Comparison of ENCODE assay signal across 23 cellular contexts in the genomic region with DNA sequence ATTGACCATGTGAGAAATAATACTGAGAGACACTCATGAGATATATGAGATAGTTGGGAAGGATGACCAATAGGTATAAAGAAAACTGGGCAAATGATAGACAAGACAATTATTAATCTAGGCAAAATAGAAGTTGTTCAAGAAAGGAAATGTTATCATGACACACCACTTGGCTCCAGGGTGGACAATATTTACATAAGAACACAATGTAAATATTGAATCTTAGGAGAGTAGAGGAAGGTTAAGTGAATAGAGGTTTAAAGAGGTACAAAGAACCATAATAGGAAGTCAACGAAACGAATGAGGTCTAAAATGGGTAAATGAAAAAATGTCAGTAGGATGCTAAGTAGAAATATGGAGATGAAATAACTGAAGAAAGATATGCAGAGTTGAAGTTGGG.
DNase-seq lines count a peak whose midpoint lies in the region; ATAC-seq, FAIRE-seq and TF ChIP-seq lines count a peak whose summit lies in the region.
"Had no signal": no experiment of that assay in that cellular context is flagged by ENCODE, and none has a peak within 500 bp of the region (broad histone marks: within the 10 kb centered on the region; RNA-seq: fewer than 3 reads in every experiment).

No MANE protein-coding gene starts in this region.

- H3K4me1 Mint-ChIP-seq in CD4-positive, alpha-beta memory T cell: no peaks in the 10 kb centered on the region
- H3K4me1 Mint-ChIP-seq: B cell; CD4-positive, CD25-positive, alpha-beta regulatory T cell; CD8-positive, alpha-beta memory T cell; GM23338; H9 had no signal

- no peak for TF ChIP-seq CTCF in LNCaP clone FGC (IDR thresholded peaks at IDR 0.05; ENCODE audit: control insufficient read depth, extremely low read depth, insufficient read depth)
- no peak for TF ChIP-seq CTCF in bronchial epithelial cell (IDR thresholded peaks at IDR 0.05; ENCODE audit: insufficient read depth, low read length, severe bottlenecking)
- no peak for TF ChIP-seq CTCF in left lung (IDR thresholded peaks at IDR 0.05)

- ATAC-seq in left lung: peak; percentile 37
- ATAC-seq: GM12878, GM23338, HCT116 had no signal

- no peak overlapping the region for H3K27ac ChIP-seq in left lung
- no peak overlapping the region for H3K27ac ChIP-seq in CD4-positive, alpha-beta memory T cell (ENCODE audit: low read depth, low read length)
- H3K27ac ChIP-seq: BLaER1, C4-2B had no signal

- peaks cover 0 to 9% (median 0%) of the 10 kb centered on the region in 8 donors for H3K9me3 Mint-ChIP-seq in CD4-positive, alpha-beta memory T cell
- H3K9me3 Mint-ChIP-seq: H9 had no signal

- no peak overlapping the region for H3K4me3 Mint-ChIP-seq in CD4-positive, alpha-beta memory T cell
- H3K4me3 Mint-ChIP-seq: B cell; CD4-positive, CD25-positive, alpha-beta regulatory T cell; CD8-positive, alpha-beta memory T cell; GM23338; H9 had no signal

- CTCF ChIA-PET in CD4-positive, alpha-beta memory T cell (lab: Charles Lee; ENCODE audit: partially characterized antibody): no interaction called here

- no peaks in the 10 kb centered on the region for H3K27me3 Mint-ChIP-seq in CD4-positive, alpha-beta memory T cell
- H3K27me3 Mint-ChIP-seq: CD4-positive, CD25-positive, alpha-beta regulatory T cell; CD8-positive, alpha-beta memory T cell had no signal

- peaks cover 0 to 8% of the 10 kb centered on the region in 2 donors for H3K36me3 Mint-ChIP-seq in CD4-positive, alpha-beta memory T cell
- H3K36me3 Mint-ChIP-seq: CD4-positive, CD25-positive, alpha-beta regulatory T cell had no signal

- H3K27ac Mint-ChIP-seq in CD4-positive, alpha-beta memory T cell: no peak overlapping the region
- H3K27ac Mint-ChIP-seq: B cell; CD4-positive, CD25-positive, alpha-beta regulatory T cell; CD8-positive, alpha-beta memory T cell; GM23338; H9 had no signal

- H3K9me3 ChIP-seq in left lung: peaks cover 0 to 12% of the 10 kb centered on the region in 2 donors
- no peaks in the 10 kb centered on the region for H3K9me3 ChIP-seq in CD4-positive, alpha-beta memory T cell (ENCODE audit: control insufficient read depth in 1 of 2, low read length in 2 of 2)

- FAIRE-seq in bronchial epithelial cell (lab: Jason Lieb, UNC): no peak
- FAIRE-seq: A204.1, D721Med, G401.6, GM12878, GM19239 had no signal

- H3K36me3 ChIP-seq in bronchial epithelial cell (ENCODE audit: control insufficient read depth, insufficient read depth, low read length) (no peaks in the 10 kb centered on the region), left lung (no peaks in the 10 kb centered on the region)
- H3K36me3 ChIP-seq in CD4-positive, alpha-beta memory T cell (ENCODE audit: insufficient read depth, low read length): no peaks in the 10 kb centered on the region
- H3K36me3 ChIP-seq: BLaER1 had no signal

- H3K27me3 ChIP-seq in bronchial epithelial cell (ENCODE audit: control insufficient read depth, insufficient read depth, low read length) (no peaks in the 10 kb centered on the region), left lung (no peaks in the 10 kb centered on the region)
- H3K27me3 ChIP-seq in CD4-positive, alpha-beta memory T cell (ENCODE audit: insufficient read depth, low read length): no peaks in the 10 kb centered on the region
- H3K27me3 ChIP-seq: BLaER1 had no signal

- POLR2A ChIA-PET in CD4-positive, alpha-beta memory T cell (lab: Charles Lee; ENCODE audit: partially characterized antibody): no interaction called here

- H3K4me1 ChIP-seq in left lung: no peaks in the 10 kb centered on the region
- H3K4me1 ChIP-seq in CD4-positive, alpha-beta memory T cell (ENCODE audit: insufficient read depth, low read length): no peaks in the 10 kb centered on the region
- H3K4me1 ChIP-seq: BLaER1 had no signal

- H3K4me3 ChIP-seq in LNCaP clone FGC (ENCODE audit: low read depth, low read length) (no peak overlapping the region), bronchial epithelial cell (ENCODE audit: low read depth, low read length) (no peak overlapping the region), left lung (no peak overlapping the region)
- no peak overlapping the region for H3K4me3 ChIP-seq in CD4-positive, alpha-beta memory T cell (ENCODE audit: low read length in 2 of 2)
- H3K4me3 ChIP-seq: BLaER1, GM12878, GM23338 had no signal

- intact Hi-C loops in left lung (cut with DNase I): no loop called here
- intact Hi-C loops in CD4-positive, alpha-beta memory T cell (cut with micrococcal nuclease): no loop called here

- peak; percentile 47 for DNase-seq in DMS53 treated with DMSO at 0.1 percent for 48 hours (lab: John Stamatoyannopoulos, UW; ENCODE audit: unreplicated experiment)
- DNase-seq in LNCaP clone FGC (ENCODE audit: low read depth): peak; percentile 33
- DNase-seq in bronchial epithelial cell (ENCODE audit: low read depth): peak; percentile 45
- no peak for DNase-seq in left lung
- no peak for DNase-seq in NCI-H1436 (lab: John Stamatoyannopoulos, UW)
- DNase-seq in SW 1271 (lab: John Stamatoyannopoulos, UW): no peak
- no peak for DNase-seq in CD4-positive, alpha-beta memory T cell
- no peak for DNase-seq in cerebellar cortex (ENCODE audit: low spot score)
- DNase-seq: CD4-positive, CD25-positive, alpha-beta regulatory T cell; CD8-positive, alpha-beta memory T cell; DMS 273 treated with DMSO at 0.1 percent for 48 hours; DND-41; H9 had no signal

Comparison
In these comparisons a context has a peak if more than half of its experiments do, and no peak if none do; other contexts are left out.
1. DNase-seq: peak in DMS53 treated with DMSO at 0.1 percent for 48 hours (single experiment), LNCaP clone FGC (single experiment) and bronchial epithelial cell (single experiment); none in left lung (0 of 2), NCI-H1436 (single experiment), SW 1271 (0 of 2), CD4-positive, alpha-beta memory T cell (0 of 5) and cerebellar cortex (single experiment).